Comparison of ENCODE assay signal across 30 cellular contexts in the genomic region with DNA sequence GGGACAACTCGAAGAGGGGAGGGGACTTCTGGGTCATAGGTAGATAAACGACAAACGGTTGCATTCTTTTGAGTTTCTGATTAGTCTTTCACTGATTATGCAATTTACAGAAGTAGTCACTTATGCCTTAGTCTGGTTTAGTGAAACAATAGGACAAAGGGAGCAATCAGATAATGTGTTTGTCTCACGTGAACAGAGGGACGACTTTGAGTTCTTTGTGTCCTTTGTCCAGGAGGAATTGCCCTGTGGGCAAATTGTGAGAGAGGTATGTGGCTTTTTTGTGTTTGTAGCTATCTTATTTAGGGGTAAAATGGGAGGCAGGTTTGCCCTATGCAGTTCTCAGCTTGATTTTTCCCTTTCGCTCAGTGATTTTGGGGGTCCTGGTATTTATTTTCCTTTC.
"Had no signal": no experiment of that assay in that cellular context is flagged by ENCODE, and none has a peak within 500 bp of the region (broad histone marks: within the 10 kb centered on the region; RNA-seq: fewer than 3 reads in every experiment).

No MANE protein-coding gene starts in this region.

- H3K27me3 Mint-ChIP-seq: activated B cell treated with CpG ODN at 0.5 μM for 24 hours; activated CD8-positive, alpha-beta T cell treated with anti-CD3 and anti-CD28 coated beads for 36 hours; activated T-helper 17 cell treated with anti-CD3 and anti-CD28 coated beads, Interleukin-2, amount 50 U/mL, for 72 hours; naive B cell; stimulated activated memory B cell treated with anti-CD40 and anti-IgM and Interleukin-4, amounts not matched to agents 10 μg/mL and 1 μg/mL and 100 μg/mL, for 72 hours; stimulated activated naive CD8-positive, alpha-beta T cell treated with anti-CD3 and anti-CD28 coated beads, Interleukin-15, amount 100 ng/mL, for 72 hours; type B pancreatic cell had no signal

- H3K4me1 Mint-ChIP-seq: activated B cell treated with CpG ODN at 0.5 μM for 24 hours; activated T-helper 17 cell treated with anti-CD3 and anti-CD28 coated beads, Interleukin-2, amount 50 U/mL, for 72 hours; naive B cell; nephron progenitor cell; stimulated activated memory B cell treated with anti-CD40 and anti-IgM and Interleukin-4, amounts not matched to agents 10 μg/mL and 1 μg/mL and 100 μg/mL, for 72 hours; stimulated activated naive CD8-positive, alpha-beta T cell treated with anti-CD3 and anti-CD28 coated beads, Interleukin-15, amount 100 ng/mL, for 72 hours had no signal

- H3K27ac ChIP-seq: brain microvascular endothelial cell, esophagus muscularis mucosa, foreskin keratinocyte, pancreas, psoas muscle, sigmoid colon, uterus had no signal

- H3K4me3 Mint-ChIP-seq: activated B cell treated with CpG ODN at 0.5 μM for 24 hours; activated CD8-positive, alpha-beta T cell treated with anti-CD3 and anti-CD28 coated beads for 36 hours; activated T-cell treated with anti-CD3 and anti-CD28 coated beads, Interleukin-2, amount 50 U/mL, for 4 hours; activated T-helper 17 cell treated with anti-CD3 and anti-CD28 coated beads, Interleukin-2, amount 50 U/mL, for 72 hours; mesothelial cell of epicardium; naive B cell; nephron progenitor cell; stimulated activated memory B cell treated with anti-CD40 and anti-IgM and Interleukin-4, amounts not matched to agents 10 μg/mL and 1 μg/mL and 100 μg/mL, for 72 hours; stimulated activated naive CD8-positive, alpha-beta T cell treated with anti-CD3 and anti-CD28 coated beads, Interleukin-15, amount 100 ng/mL, for 72 hours; type B pancreatic cell had no signal

- H3K36me3 ChIP-seq: brain microvascular endothelial cell, esophagus muscularis mucosa, heart right ventricle, pancreas, sigmoid colon, uterus had no signal

- H3K27me3 ChIP-seq: brain microvascular endothelial cell, esophagus muscularis mucosa, foreskin keratinocyte, heart right ventricle, pancreas, sigmoid colon, uterus had no signal

- H3K36me3 Mint-ChIP-seq: mesothelial cell of epicardium; naive B cell; stimulated activated memory B cell treated with anti-CD40 and anti-IgM and Interleukin-4, amounts not matched to agents 10 μg/mL and 1 μg/mL and 100 μg/mL, for 72 hours; type B pancreatic cell had no signal

- ATAC-seq: activated CD8-positive, alpha-beta T cell treated with anti-CD3 and anti-CD28 coated beads for 36 hours; activated T-cell treated with anti-CD3 and anti-CD28 coated beads, Interleukin-2, amount 50 U/mL, for 4 hours; activated T-helper 17 cell treated with anti-CD3 and anti-CD28 coated beads, Interleukin-2, amount 50 U/mL, for 72 hours; foreskin keratinocyte; left colon; pancreas; psoas muscle; stimulated activated memory B cell treated with anti-CD40 and anti-IgM and Interleukin-4, amounts not matched to agents 10 μg/mL and 1 μg/mL and 100 μg/mL, for 72 hours; stimulated activated naive CD8-positive, alpha-beta T cell treated with anti-CD3 and anti-CD28 coated beads, Interleukin-15, amount 100 ng/mL, for 72 hours had no signal

- H3K4me3 ChIP-seq: esophagus muscularis mucosa, heart right ventricle, pancreas, psoas muscle, sigmoid colon, uterus had no signal

- H3K9me3 ChIP-seq: esophagus muscularis mucosa, heart right ventricle, pancreas, psoas muscle, sigmoid colon, uterus had no signal

- DNase-seq: activated B cell treated with CpG ODN at 0.5 μM for 24 hours; activated CD4-positive, alpha-beta T cell treated with anti-CD3 and anti-CD28 coated beads, Interleukin-2, amount 50 U/mL, for 1 hour; activated CD8-positive, alpha-beta T cell treated with anti-CD3 and anti-CD28 coated beads for 36 hours; activated gamma-delta T cell treated with Interleukin-2 at 50 U/mL for 16 hours; activated naive CD4-positive, alpha-beta T cell treated with anti-CD3 and anti-CD28 coated beads, Interleukin-2, amount 50 U/mL, for 16 hours; activated T-cell treated with anti-CD3 and anti-CD28 coated beads, Interleukin-2, amount 50 U/mL, for 4 hours; amniotic stem cell; brain microvascular endothelial cell; caudate nucleus; cortex of kidney; foreskin keratinocyte; heart right ventricle; left colon; mammary epithelial cell; naive B cell; nephron progenitor cell; nucleus accumbens; pancreas; psoas muscle; sigmoid colon; small intestine; stimulated activated CD4-positive, alpha-beta T cell treated with anti-CD3 and anti-CD28 coated beads, Interleukin-4, amount 100 ng/mL, for 24 hours; stimulated activated naive CD8-positive, alpha-beta T cell treated with anti-CD3 and anti-CD28 coated beads, Interleukin-15, amount 100 ng/mL, for 72 hours; substantia nigra; uterus had no signal

- H3K27ac Mint-ChIP-seq: activated B cell treated with CpG ODN at 0.5 μM for 24 hours; activated CD8-positive, alpha-beta T cell treated with anti-CD3 and anti-CD28 coated beads for 36 hours; activated T-helper 17 cell treated with anti-CD3 and anti-CD28 coated beads, Interleukin-2, amount 50 U/mL, for 72 hours; mesothelial cell of epicardium; naive B cell; nephron progenitor cell; stimulated activated memory B cell treated with anti-CD40 and anti-IgM and Interleukin-4, amounts not matched to agents 10 μg/mL and 1 μg/mL and 100 μg/mL, for 72 hours; stimulated activated naive CD8-positive, alpha-beta T cell treated with anti-CD3 and anti-CD28 coated beads, Interleukin-15, amount 100 ng/mL, for 72 hours; type B pancreatic cell had no signal

- H3K4me1 ChIP-seq: foreskin keratinocyte, pancreas, psoas muscle, uterus had no signal

- H3K9me3 Mint-ChIP-seq: mesothelial cell of epicardium, nephron progenitor cell, type B pancreatic cell had no signal
